In the genomic region with DNA sequence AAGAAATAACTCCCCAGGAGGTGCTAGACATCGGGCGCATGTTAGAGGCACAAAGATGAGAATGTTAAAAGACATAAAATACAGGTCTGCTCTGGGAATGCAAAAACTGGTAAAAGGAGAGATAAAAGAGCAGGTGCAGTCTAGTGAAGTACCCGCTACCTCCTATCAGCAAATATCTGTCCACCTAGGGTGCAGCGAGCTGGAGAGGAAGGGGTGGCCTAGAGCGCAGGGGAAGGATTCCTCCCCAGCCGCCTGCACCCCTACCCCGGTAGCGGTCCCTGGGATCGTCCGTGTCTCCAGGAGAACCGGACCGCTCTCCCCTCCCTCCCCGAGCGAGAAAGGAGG, we compare ENCODE assay signal across 9 cellular contexts. TPM values are rescaled to one million over a fixed set of nuclear protein-coding genes. Genes with fewer than 3 reads are reported as not detected.
DNase-seq lines count a peak whose midpoint lies in the region; ATAC-seq, FAIRE-seq and TF ChIP-seq lines count a peak whose summit lies in the region.
"Had no signal": no experiment of that assay in that cellular context is flagged by ENCODE, and none has a peak within 500 bp of the region (broad histone marks: within the 10 kb centered on the region; RNA-seq: fewer than 3 reads in every experiment).

No MANE protein-coding gene starts in this region.

- H3K4me1 ChIP-seq in effector memory CD4-positive, alpha-beta T cell (ENCODE audit: control insufficient read depth, insufficient read depth, low read length, poor library complexity, severe bottlenecking): peaks cover 7% of the 10 kb centered on the region
- peaks cover 0 to 4% (median 0%) of the 10 kb centered on the region in 3 donors for H3K4me1 ChIP-seq in pancreas

- no peaks in the 10 kb centered on the region for H3K36me3 ChIP-seq in effector memory CD4-positive, alpha-beta T cell (ENCODE audit: control insufficient read depth, insufficient read depth, low read length)
- H3K36me3 ChIP-seq in pancreas: peaks cover 0 to 5% (median 0%) of the 10 kb centered on the region in 3 donors

- peaks cover 3% of the 10 kb centered on the region for H3K9me3 ChIP-seq in effector memory CD4-positive, alpha-beta T cell (ENCODE audit: control insufficient read depth, low read length)
- no peaks in the 10 kb centered on the region for H3K9me3 ChIP-seq in pancreas

- H3K27ac ChIP-seq in effector memory CD4-positive, alpha-beta T cell (ENCODE audit: insufficient read depth, low read length, poor library complexity, severe bottlenecking): no peak overlapping the region
- peak overlapping the region in 2 of 4 donors; percentile 41 to 45 for H3K27ac ChIP-seq in pancreas
- H3K27ac ChIP-seq: hepatocyte had no signal

- ATAC-seq in pancreas: no peak
- ATAC-seq in HG02938 (IDR thresholded peaks at IDR 0.05; ENCODE audit: unreplicated experiment): no peak

- H3K4me3 ChIP-seq in AG10803 (ENCODE audit: low read length): peak overlapping the region; percentile 64
- peak overlapping the region; percentile 51 for H3K4me3 ChIP-seq in effector memory CD4-positive, alpha-beta T cell (ENCODE audit: insufficient read depth, low read depth, low read length, poor library complexity, severe bottlenecking)
- peak overlapping the region; percentile 73 to 82 (median 78) for H3K4me3 ChIP-seq in pancreas
- H3K4me3 ChIP-seq: hepatocyte had no signal

- no peak for DNase-seq in AG10803 (ENCODE audit: low read depth)
- DNase-seq in HuH-7.5 (ENCODE audit: low spot score): peak; percentile 49
- no peak for DNase-seq in effector memory CD4-positive, alpha-beta T cell
- no peak for DNase-seq in pancreas
- no peak for DNase-seq in NCI-H1694 treated with DMSO at 0.1 percent for 48 hours (lab: John Stamatoyannopoulos, UW)
- no peak for DNase-seq in SHP77 treated with DMSO at 0.1 percent for 48 hours (lab: John Stamatoyannopoulos, UW)
- no peak for DNase-seq in activated gamma-delta T cell treated with Interleukin-2 at 50 U/mL for 16 hours

- no peaks in the 10 kb centered on the region for H3K27me3 ChIP-seq in effector memory CD4-positive, alpha-beta T cell (replicated peaks; ENCODE audit: control insufficient read depth, insufficient read depth, low read length, poor library complexity, severe bottlenecking)
- H3K27me3 ChIP-seq in pancreas: no peaks in the 10 kb centered on the region
- H3K27me3 ChIP-seq: hepatocyte had no signal

- intact Hi-C loops in pancreas (cut with DNase I): no loop called here

- FAIRE-seq in pancreas (lab: Jason Lieb, UNC): no peak

- 6 to 8% methylated on average over 11 to 14 of the region's 14 CpGs for WGBS in pancreas, 2 donors

- no peak for TF ChIP-seq CTCF in AG10803 (conservative IDR thresholded peaks at IDR 0.05; ENCODE audit: low read length)
- no peak for TF ChIP-seq CTCF in pancreas (IDR thresholded peaks at IDR 0.05)

RNA-seq across cellular contexts. Expression of a gene that starts 0.2 kb away (rescaled TPM):
- 1 to 10 TPM; 5.7 to 9.9 (median 8.4) TPM for total RNA-seq in pancreas
- polyA plus RNA-seq in pancreas: 10 to 100 TPM in 1 of 2 donors, 1 to 10 TPM in 1; 5.4 to 10.3 TPM
- polyA plus RNA-seq: hepatocyte had no signal

RNA-seq across cellular contexts. Expression of a gene that starts 30.0 kb away (rescaled TPM):
- total RNA-seq in pancreas: under 1 TPM in 1 of 6 donors, not detected in 5; 0.22 TPM
- polyA plus RNA-seq in pancreas: not detected
